Comparison of ENCODE assay signal across 12 cellular contexts in the genomic region with DNA sequence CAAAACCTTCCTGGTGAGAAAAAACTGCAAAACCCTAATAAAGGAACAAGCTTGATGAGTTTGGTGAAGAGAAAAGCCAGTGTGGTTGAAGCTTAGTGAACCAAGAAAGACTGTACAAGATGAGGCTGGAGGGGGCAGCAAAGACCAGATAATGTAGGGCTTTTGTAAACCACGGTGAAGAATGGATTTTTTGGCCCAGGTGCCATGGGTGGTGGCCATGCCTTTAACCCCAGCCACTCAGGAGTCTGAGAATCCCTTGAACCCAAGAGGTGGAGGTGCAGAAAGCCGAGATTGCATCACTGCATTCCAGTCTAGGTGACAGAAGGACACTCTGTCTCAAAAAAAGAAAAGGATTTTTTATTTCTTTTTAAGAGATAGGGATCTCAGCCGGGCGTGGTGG. TPM values are rescaled to one million over a fixed set of nuclear protein-coding genes. Genes with fewer than 3 reads are reported as not detected.
A peak's percentile ranks its signal among the peaks of the same experiment; 100 is the strongest.
DNase-seq lines count a peak whose midpoint lies in the region; ATAC-seq, FAIRE-seq and TF ChIP-seq lines count a peak whose summit lies in the region.
"Had no signal": no experiment of that assay in that cellular context is flagged by ENCODE, and none has a peak within 500 bp of the region (broad histone marks: within the 10 kb centered on the region; RNA-seq: fewer than 3 reads in every experiment).

No MANE protein-coding gene starts in this region.

- TF ChIP-seq CTCF in K562 (IDR thresholded peaks at IDR 0.05 in 2 of 3, conservative IDR thresholded peaks at IDR 0.05 in 1 of 3; ENCODE audit: insufficient read depth in 2 of 3, low read depth in 1 of 3, low read length in 3 of 3), result peak; percentile 39 to 68 (median 65); a peak in 5 of 6 replicates

- H3K27ac Mint-ChIP-seq in activated T-cell treated with anti-CD3 and anti-CD28 coated beads, Interleukin-2, amount 50 U/mL, for 72 hours, result peak overlapping the region; percentile 3
- H3K27ac Mint-ChIP-seq in activated naive CD8-positive, alpha-beta T cell treated with anti-CD3 and anti-CD28 coated beads, Interleukin-2, amount 50 U/mL, for 24 hours, result no peak overlapping the region

- no peaks in the 10 kb centered on the region for H3K9me1 ChIP-seq in K562 (ENCODE audit: control insufficient read depth, insufficient read depth, low read length)

- no peak overlapping the region for H3K18ac ChIP-seq in trophoblast cell (ENCODE audit: low read length)

- H3K4me3 ChIP-seq in K562, result no peak overlapping the region
- H3K4me3 ChIP-seq in trophoblast cell (ENCODE audit: low read depth, low read length), result no peak overlapping the region

- peak; percentile 56 to 78 for TF ChIP-seq RAD21 in K562 (CRISPR knock-in tag; conservative IDR thresholded peaks at IDR 0.05 in 1 of 2, IDR thresholded peaks at IDR 0.05 in 1 of 2)

- no peak overlapping the region for H2BK5ac ChIP-seq in trophoblast cell (ENCODE audit: low read depth, low read length, poor library complexity)

- BruUV-seq in K562 (replicated peaks; lab: Mats Ljungman, UMichigan), result no TSS peak

- peaks cover 8% of the 10 kb centered on the region for H3K79me1 ChIP-seq in trophoblast cell (ENCODE audit: low read length)

- H2BK120ac ChIP-seq in trophoblast cell (ENCODE audit: insufficient read depth, low read length, poor library complexity), result no peak overlapping the region

- H3K36me3 ChIP-seq in K562 (ENCODE audit: control insufficient read depth, insufficient read depth, low read length) (peaks cover 34% of the 10 kb centered on the region; the same call in 2 of the 3 replicates), trophoblast cell (ENCODE audit: control insufficient read depth in 1 of 2, insufficient read depth in 2 of 2, low read length in 2 of 2) (peaks cover 17 to 21% of the 10 kb centered on the region in 2 experiments)

- no peak overlapping the region for H4K91ac ChIP-seq in trophoblast cell (ENCODE audit: low read depth, low read length)

- H3K4me3 Mint-ChIP-seq in activated T-cell treated with anti-CD3 and anti-CD28 coated beads, Interleukin-2, amount 50 U/mL, for 72 hours, result no peak overlapping the region
- no peak overlapping the region for H3K4me3 Mint-ChIP-seq in activated T-cell treated with anti-CD3 and anti-CD28 coated beads, Interleukin-2, amount 50 U/mL, for 4 hours
- H3K4me3 Mint-ChIP-seq in activated naive CD8-positive, alpha-beta T cell treated with anti-CD3 and anti-CD28 coated beads, Interleukin-2, amount 50 U/mL, for 24 hours, result no peak overlapping the region

- FAIRE-seq in K562 (lab: Jason Lieb, UNC), result no peak

- H3K4me2 ChIP-seq in K562 (ENCODE audit: insufficient read depth, low read length), result no peak overlapping the region
- no peak overlapping the region for H3K4me2 ChIP-seq in trophoblast cell (ENCODE audit: low read length)

- H3K9ac ChIP-seq in K562 (ENCODE audit: insufficient read depth in 1 of 2, low read depth in 2 of 2, low read length in 2 of 2), result no peak overlapping the region; a peak in 1 of 4 replicates
- no peak overlapping the region for H3K9ac ChIP-seq in trophoblast cell (ENCODE audit: low read length)

- no peak overlapping the region for H2BK12ac ChIP-seq in trophoblast cell (ENCODE audit: low read length)

- no peak for TF ChIP-seq POLR2A in K562 (conservative IDR thresholded peaks at IDR 0.05)

- H3K79me2 ChIP-seq in K562 (ENCODE audit: control insufficient read depth, insufficient read depth, low read length) (peaks cover 19% of the 10 kb centered on the region), trophoblast cell (ENCODE audit: control insufficient read depth, insufficient read depth, low read length, poor library complexity) (peaks cover 5% of the 10 kb centered on the region)

- H3K23ac ChIP-seq in trophoblast cell (ENCODE audit: low read length), result no peak overlapping the region

- H3K27me3 Mint-ChIP-seq in activated T-cell treated with anti-CD3 and anti-CD28 coated beads, Interleukin-2, amount 50 U/mL, for 72 hours (ENCODE audit: low read depth), result no peaks in the 10 kb centered on the region
- H3K27me3 Mint-ChIP-seq in activated T-cell treated with anti-CD3 and anti-CD28 coated beads, Interleukin-2, amount 50 U/mL, for 4 hours (ENCODE audit: low read depth), result no peaks in the 10 kb centered on the region
- no peaks in the 10 kb centered on the region for H3K27me3 Mint-ChIP-seq in activated naive CD8-positive, alpha-beta T cell treated with anti-CD3 and anti-CD28 coated beads, Interleukin-2, amount 50 U/mL, for 24 hours

- peaks cover 5 to 6% of the 10 kb centered on the region in 2 experiments; a peak in 4 of 5 replicates for H3K4me1 ChIP-seq in K562 (replicated peaks in 1 of 2; ENCODE audit: control insufficient read depth in 2 of 2, insufficient read depth in 2 of 2, low read length in 2 of 2)
- H3K4me1 ChIP-seq in trophoblast cell (ENCODE audit: control insufficient read depth in 1 of 2, insufficient read depth in 2 of 2, low read length in 2 of 2), result no peaks in the 10 kb centered on the region

- H3K9me3 ChIP-seq in K562 (replicated peaks; ENCODE audit: control insufficient read depth, insufficient read depth, low read depth, low read length) (no peaks in the 10 kb centered on the region), trophoblast cell (ENCODE audit: insufficient read depth, low read depth, low read length) (no peaks in the 10 kb centered on the region)

- no peak for TF ChIP-seq EP300 in K562 (IDR thresholded peaks at IDR 0.05; ENCODE audit: low read length)

- 32% methylated on average over 4 of the region's 4 CpGs for WGBS in K562 (ENCODE audit: insufficient coverage, low coverage, missing lambda C conversion rate)
- WGBS in trophoblast cell (ENCODE audit: extremely low coverage, insufficient coverage, insufficient read length), result no CpG with 5 or more reads among the region's 4 CpGs

- CTCF ChIA-PET in K562 (lab: Yijun Ruan, JAX; ENCODE audit: low intra/inter-chr PET ratio), result interaction anchor here (0.9 kb wide), 1 partner anchor 138 kb away, joined by 6 read pairs; no protein-coding TSS in a partner anchor

- H4K8ac ChIP-seq in trophoblast cell (ENCODE audit: low read depth, low read length), result no peak overlapping the region

- H4K12ac ChIP-seq in trophoblast cell (ENCODE audit: low read depth, low read length), result no peak overlapping the region

- no peak overlapping the region for H3K14ac ChIP-seq in trophoblast cell (ENCODE audit: low read length)

- no peak for DNase-seq in activated T-cell treated with anti-CD3 and anti-CD28 coated beads, Interleukin-2, amount 50 U/mL, for 72 hours
- no peak for DNase-seq in activated T-cell treated with anti-CD3 and anti-CD28 coated beads, Interleukin-2, amount 50 U/mL, for 4 hours
- DNase-seq in Kasumi-1 (lab: John Stamatoyannopoulos, UW) (peak; percentile 15 to 49), K562 (ENCODE audit: extremely low read depth in 1 of 4, low spot score in 3 of 4) (peak in 1 of 4 experiments; percentile 57), trophoblast cell (peak; percentile 62 to 77), GOT3 (lab: John Stamatoyannopoulos, UW) (no peak), HK-2 (ENCODE audit: unreplicated experiment) (no peak)
- no peak for DNase-seq in activated naive CD8-positive, alpha-beta T cell treated with anti-CD3 and anti-CD28 coated beads, Interleukin-2, amount 50 U/mL, for 24 hours
- DNase-seq: amniotic stem cell, H7, hypothalamus, NCI-H510A treated with DMSO at 0.1 percent for 48 hours had no signal

- POLR2A ChIA-PET in K562 (lab: Yijun Ruan, JAX), result interaction anchor here (0.6 to 1.2 kb wide), 7 partner anchors 12 to 349 kb away, joined by 3 read pairs; a partner anchor contains a TSS

- H4K20me1 ChIP-seq in K562 (replicated peaks; ENCODE audit: control insufficient read depth, insufficient read depth, low read length), result no peaks in the 10 kb centered on the region

- H3K27ac ChIP-seq in K562 (ENCODE audit: extremely low read depth, low read depth, low read length), result no peak overlapping the region
- no peak overlapping the region for H3K27ac ChIP-seq in trophoblast cell (ENCODE audit: low read depth, low read length)

- H3K36me3 Mint-ChIP-seq in activated T-cell treated with anti-CD3 and anti-CD28 coated beads, Interleukin-2, amount 50 U/mL, for 72 hours (ENCODE audit: insufficient read depth in 2 of 2), result peaks cover 4 to 9% of the 10 kb centered on the region in 2 donors
- peaks cover 30% of the 10 kb centered on the region for H3K36me3 Mint-ChIP-seq in activated T-cell treated with anti-CD3 and anti-CD28 coated beads, Interleukin-2, amount 50 U/mL, for 4 hours (ENCODE audit: insufficient read depth)
- H3K36me3 Mint-ChIP-seq in activated naive CD8-positive, alpha-beta T cell treated with anti-CD3 and anti-CD28 coated beads, Interleukin-2, amount 50 U/mL, for 24 hours (ENCODE audit: low read depth), result peaks cover 27% of the 10 kb centered on the region

- H3K9me3 Mint-ChIP-seq in activated T-cell treated with anti-CD3 and anti-CD28 coated beads, Interleukin-2, amount 50 U/mL, for 72 hours, result no peaks in the 10 kb centered on the region
- H3K9me3 Mint-ChIP-seq in activated T-cell treated with anti-CD3 and anti-CD28 coated beads, Interleukin-2, amount 50 U/mL, for 4 hours, result no peaks in the 10 kb centered on the region
- no peaks in the 10 kb centered on the region for H3K9me3 Mint-ChIP-seq in activated naive CD8-positive, alpha-beta T cell treated with anti-CD3 and anti-CD28 coated beads, Interleukin-2, amount 50 U/mL, for 24 hours

- H2AFZ ChIP-seq in K562 (ENCODE audit: low read depth, low read length) (no peak overlapping the region), trophoblast cell (ENCODE audit: insufficient read depth, low read length, poor library complexity) (no peak overlapping the region)

- intact Hi-C loops in K562 (cut with micrococcal nuclease), result loop anchor here (10.0 kb wide), 1 partner anchor 402 kb away; no protein-coding TSS in a partner anchor

- no peak overlapping the region for H2AK5ac ChIP-seq in trophoblast cell (ENCODE audit: low read length)

- in situ Hi-C loops in K562 (cut with MboI), result loop anchor here (10.0 to 25.0 kb wide), 2 partner anchors 142 to 849 kb away; a partner anchor contains a TSS

- H3K4me1 Mint-ChIP-seq in activated T-cell treated with anti-CD3 and anti-CD28 coated beads, Interleukin-2, amount 50 U/mL, for 72 hours (ENCODE audit: low read depth), result peaks cover 33% of the 10 kb centered on the region
- H3K4me1 Mint-ChIP-seq in activated T-cell treated with anti-CD3 and anti-CD28 coated beads, Interleukin-2, amount 50 U/mL, for 4 hours (ENCODE audit: low read depth), result peaks cover 23% of the 10 kb centered on the region
- peaks cover 27% of the 10 kb centered on the region for H3K4me1 Mint-ChIP-seq in activated naive CD8-positive, alpha-beta T cell treated with anti-CD3 and anti-CD28 coated beads, Interleukin-2, amount 50 U/mL, for 24 hours

- no peak for ATAC-seq in activated T-cell treated with anti-CD3 and anti-CD28 coated beads, Interleukin-2, amount 50 U/mL, for 72 hours (replicated peaks in 1 of 2)
- no peak for ATAC-seq in activated T-cell treated with anti-CD3 and anti-CD28 coated beads, Interleukin-2, amount 50 U/mL, for 4 hours
- ATAC-seq in K562, result no peak
- ATAC-seq in activated naive CD8-positive, alpha-beta T cell treated with anti-CD3 and anti-CD28 coated beads, Interleukin-2, amount 50 U/mL, for 24 hours, result no peak

- H3K4ac ChIP-seq in trophoblast cell (ENCODE audit: low read depth, low read length), result no peak overlapping the region

- H3K27me3 ChIP-seq in K562 (ENCODE audit: control insufficient read depth in 2 of 2, insufficient read depth in 2 of 2, low read length in 2 of 2) (no peaks in the 10 kb centered on the region), trophoblast cell (ENCODE audit: insufficient read depth, low read length) (no peaks in the 10 kb centered on the region)

RNA-seq across cellular contexts. Expression of a gene that starts 5.0 kb away (rescaled TPM):
- total RNA-seq in activated T-cell treated with anti-CD3 and anti-CD28 coated beads, Interleukin-2, amount 50 U/mL, for 72 hours, result 10 to 100 TPM; 62.8 to 62.9 TPM
- total RNA-seq in activated T-cell treated with anti-CD3 and anti-CD28 coated beads, Interleukin-2, amount 50 U/mL, for 4 hours, result 10 to 100 TPM; 65.0 to 78.1 (median 73.8) TPM
- 76.0 and 93.5 TPM in 2 replicates for total RNA-seq in K562 (2011; cell fraction: chromatin; rRNA removed; ENCODE audit: low replicate concordance)
- total RNA-seq in K562 (2011; cell fraction: nucleolus; rRNA removed), result 71.7 and 85.6 TPM in 2 replicates
- 89.7 and 107 TPM in 2 replicates for total RNA-seq in K562 (2011; cell fraction: nucleoplasm; rRNA removed)
- total RNA-seq in K562 (2014; rRNA removed) (22.5 and 30.0 TPM in 2 replicates), K562 (2014; rRNA removed; fragmentation: Illumina TruSeq; extraction: Trizol) (31.3 and 35.6 TPM in 2 replicates), K562 (2015; rRNA removed; fragmentation: Illumina TruSeq; extraction: Trizol) (35.9 and 37.1 TPM in 2 replicates), K562 (2021) (46.3 and 51.8 TPM in 2 replicates)
- polyA plus RNA-seq in K562 (2011; rRNA removed) (41.6 and 44.7 TPM in 2 replicates), K562 (2014; fragmentation: Illumina TruSeq; extraction: Trizol) (51.5 and 64.2 TPM in 2 replicates), K562 (2014; fragmentation: Nextera tagmentation; extraction: Ambion mirVana) (1 to 10 TPM; 3.8 to 8.8 TPM), K562 (2014; rRNA removed) (36.4 and 39.1 TPM in 2 replicates)
- 40.7 and 51.6 TPM in 2 replicates for polyA plus RNA-seq in K562 (2011; cell fraction: cytosol; rRNA removed)
- polyA plus RNA-seq in K562 (2011; cell fraction: nucleus; rRNA removed), result 41.7 and 67.0 TPM in 2 replicates
- 43.5 and 44.2 TPM in 2 replicates for polyA plus RNA-seq in K562 (2012)
- 66.4 and 78.8 TPM in 2 replicates for polyA minus RNA-seq in K562 (2011; rRNA and poly(A)+ RNA removed)
- polyA minus RNA-seq in K562 (2011; cell fraction: cytosol; rRNA and poly(A)+ RNA removed), result 28.8 and 38.3 TPM in 2 replicates
- polyA minus RNA-seq in K562 (2011; cell fraction: nucleus; rRNA and poly(A)+ RNA removed), result 24.6 and 29.2 TPM in 2 replicates
- polyA plus RNA-seq in trophoblast cell (2013), result 77.3 and 80.9 TPM in 2 replicates

RNA-seq across cellular contexts. Expression of a gene that starts 5.3 kb away (rescaled TPM):
- 10 to 100 TPM; 15.1 to 16.1 TPM for total RNA-seq in activated T-cell treated with anti-CD3 and anti-CD28 coated beads, Interleukin-2, amount 50 U/mL, for 72 hours
- 10 to 100 TPM; 21.6 to 24.6 (median 22.0) TPM for total RNA-seq in activated T-cell treated with anti-CD3 and anti-CD28 coated beads, Interleukin-2, amount 50 U/mL, for 4 hours
- total RNA-seq in K562 (2011; cell fraction: chromatin; rRNA removed; ENCODE audit: low replicate concordance), result 15.6 and 22.6 TPM in 2 replicates
- total RNA-seq in K562 (2011; cell fraction: nucleolus; rRNA removed), result 14.6 and 18.2 TPM in 2 replicates
- total RNA-seq in K562 (2011; cell fraction: nucleoplasm; rRNA removed), result 13.2 and 13.8 TPM in 2 replicates
- 19.1 and 20.0 TPM in 2 replicates for total RNA-seq in K562 (2014; rRNA removed)
- total RNA-seq in K562 (2014; rRNA removed; fragmentation: Illumina TruSeq; extraction: Trizol), result 27.8 and 28.6 TPM in 2 replicates
- 26.3 and 27.8 TPM in 2 replicates for total RNA-seq in K562 (2015; rRNA removed; fragmentation: Illumina TruSeq; extraction: Trizol)
- 21.5 and 23.7 TPM in 2 replicates for total RNA-seq in K562 (2021)
- 22.2 and 31.9 TPM in 2 replicates for polyA plus RNA-seq in K562 (2011; rRNA removed)
- 32.3 and 33.7 TPM in 2 replicates for polyA plus RNA-seq in K562 (2011; cell fraction: cytosol; rRNA removed)
- polyA plus RNA-seq in K562 (2011; cell fraction: nucleus; rRNA removed), result 13.3 and 14.0 TPM in 2 replicates
- 14.4 and 26.1 TPM in 2 replicates for polyA plus RNA-seq in K562 (2012)
- polyA plus RNA-seq in K562 (2014; fragmentation: Illumina TruSeq; extraction: Trizol), result 24.9 and 30.3 TPM in 2 replicates
- 10 to 100 TPM; 45.6 to 46.2 TPM for polyA plus RNA-seq in K562 (2014; fragmentation: Nextera tagmentation; extraction: Ambion mirVana)
- polyA plus RNA-seq in K562 (2014; rRNA removed), result 23.4 and 26.5 TPM in 2 replicates
- polyA minus RNA-seq in K562 (2011; rRNA and poly(A)+ RNA removed), result 29.5 and 35.2 TPM in 2 replicates
- 7.9 and 11.1 TPM in 2 replicates for polyA minus RNA-seq in K562 (2011; cell fraction: cytosol; rRNA and poly(A)+ RNA removed)
- polyA minus RNA-seq in K562 (2011; cell fraction: nucleus; rRNA and poly(A)+ RNA removed), result 5.3 and 8.4 TPM in 2 replicates
- polyA plus RNA-seq in trophoblast cell (2013), result 23.0 and 24.2 TPM in 2 replicates

RNA-seq across cellular contexts. Expression of a gene that starts 13.2 kb away (rescaled TPM):
- 1 to 10 TPM; 1.1 to 1.3 TPM for total RNA-seq in activated T-cell treated with anti-CD3 and anti-CD28 coated beads, Interleukin-2, amount 50 U/mL, for 72 hours
- under 1 TPM in 1 of 3 donors, not detected in 2; 0.05 TPM for total RNA-seq in activated T-cell treated with anti-CD3 and anti-CD28 coated beads, Interleukin-2, amount 50 U/mL, for 4 hours
- 2.3 and 5.9 TPM in 2 replicates for total RNA-seq in K562 (2011; cell fraction: chromatin; rRNA removed; ENCODE audit: low replicate concordance)
- total RNA-seq in K562 (2011; cell fraction: nucleolus; rRNA removed), result 1.8 and 4.0 TPM in 2 replicates
- total RNA-seq in K562 (2011; cell fraction: nucleoplasm; rRNA removed), result 2.2 and 2.8 TPM in 2 replicates
- total RNA-seq in K562 (2014; rRNA removed), result 0.37 TPM in 1 of 2 replicates, not detected in the other
- total RNA-seq in K562 (2014; rRNA removed; fragmentation: Illumina TruSeq; extraction: Trizol), result 0.16 and 0.22 TPM in 2 replicates
- 0.07 and 0.08 TPM in 2 replicates for total RNA-seq in K562 (2015; rRNA removed; fragmentation: Illumina TruSeq; extraction: Trizol)
- total RNA-seq in K562 (2021), result 0.42 and 0.51 TPM in 2 replicates
- polyA plus RNA-seq in K562 (2011; rRNA removed), result 0.91 and 1.4 TPM in 2 replicates
- 0.88 and 2.1 TPM in 2 replicates for polyA plus RNA-seq in K562 (2011; cell fraction: cytosol; rRNA removed)
- 3.1 and 5.7 TPM in 2 replicates for polyA plus RNA-seq in K562 (2011; cell fraction: nucleus; rRNA removed)
- 1.0 and 2.1 TPM in 2 replicates for polyA plus RNA-seq in K562 (2012)
- polyA plus RNA-seq in K562 (2014; fragmentation: Illumina TruSeq; extraction: Trizol), result 0.40 and 0.48 TPM in 2 replicates
- under 1 TPM in 1 of 2 experiments, not detected in 1; 0.08 TPM for polyA plus RNA-seq in K562 (2014; fragmentation: Nextera tagmentation; extraction: Ambion mirVana)
- polyA plus RNA-seq in K562 (2014; rRNA removed), result 0.40 and 1.1 TPM in 2 replicates
- 0.51 and 0.56 TPM in 2 replicates for polyA minus RNA-seq in K562 (2011; rRNA and poly(A)+ RNA removed)
- polyA minus RNA-seq in K562 (2011; cell fraction: cytosol; rRNA and poly(A)+ RNA removed), result 0.57 TPM in 1 of 2 replicates, not detected in the other
- 1.00 and 1.2 TPM in 2 replicates for polyA minus RNA-seq in K562 (2011; cell fraction: nucleus; rRNA and poly(A)+ RNA removed)
- polyA plus RNA-seq in trophoblast cell (2013), result 1.2 TPM in 2 replicates
- total RNA-seq: H7 had no signal

RNA-seq across cellular contexts. Expression of a gene that starts 49.1 kb away (rescaled TPM):
- 10 to 100 TPM; 19.8 to 20.0 TPM for total RNA-seq in activated T-cell treated with anti-CD3 and anti-CD28 coated beads, Interleukin-2, amount 50 U/mL, for 72 hours
- total RNA-seq in activated T-cell treated with anti-CD3 and anti-CD28 coated beads, Interleukin-2, amount 50 U/mL, for 4 hours, result 10 to 100 TPM; 23.2 to 26.3 (median 24.4) TPM
- total RNA-seq in K562 (2011; cell fraction: chromatin; rRNA removed; ENCODE audit: low replicate concordance), result 14.1 and 17.9 TPM in 2 replicates
- total RNA-seq in K562 (2011; cell fraction: nucleolus; rRNA removed), result 13.6 and 15.0 TPM in 2 replicates
- total RNA-seq in K562 (2011; cell fraction: nucleoplasm; rRNA removed), result 11.6 and 12.5 TPM in 2 replicates
- total RNA-seq in K562 (2014; rRNA removed) (19.3 and 23.5 TPM in 2 replicates), K562 (2014; rRNA removed; fragmentation: Illumina TruSeq; extraction: Trizol) (13.9 and 14.9 TPM in 2 replicates), K562 (2015; rRNA removed; fragmentation: Illumina TruSeq; extraction: Trizol) (15.0 and 17.2 TPM in 2 replicates), K562 (2021) (13.7 and 14.0 TPM in 2 replicates)
- polyA plus RNA-seq in K562 (2011; rRNA removed) (16.4 and 19.2 TPM in 2 replicates), K562 (2014; fragmentation: Illumina TruSeq; extraction: Trizol) (17.7 and 19.8 TPM in 2 replicates), K562 (2014; fragmentation: Nextera tagmentation; extraction: Ambion mirVana) (1 to 10 TPM; 7.3 to 7.9 TPM), K562 (2014; rRNA removed) (15.9 and 22.1 TPM in 2 replicates)
- 22.5 and 55.4 TPM in 2 replicates for polyA plus RNA-seq in K562 (2011; cell fraction: cytosol; rRNA removed)
- polyA plus RNA-seq in K562 (2011; cell fraction: nucleus; rRNA removed), result 15.2 and 18.3 TPM in 2 replicates
- 15.4 and 19.6 TPM in 2 replicates for polyA plus RNA-seq in K562 (2012)
- 7.4 and 10.3 TPM in 2 replicates for polyA minus RNA-seq in K562 (2011; rRNA and poly(A)+ RNA removed)
- polyA minus RNA-seq in K562 (2011; cell fraction: cytosol; rRNA and poly(A)+ RNA removed), result 4.0 and 5.4 TPM in 2 replicates
- 4.7 and 5.3 TPM in 2 replicates for polyA minus RNA-seq in K562 (2011; cell fraction: nucleus; rRNA and poly(A)+ RNA removed)
- 32.5 and 33.4 TPM in 2 replicates for polyA plus RNA-seq in trophoblast cell (2013)

RNA-seq across cellular contexts. Expression of a gene that starts 49.5 kb away (rescaled TPM):
- 10 to 100 TPM; 54.2 to 69.8 TPM for total RNA-seq in activated T-cell treated with anti-CD3 and anti-CD28 coated beads, Interleukin-2, amount 50 U/mL, for 72 hours
- total RNA-seq in activated T-cell treated with anti-CD3 and anti-CD28 coated beads, Interleukin-2, amount 50 U/mL, for 4 hours, result 100 to 1,000 TPM; 126 to 137 (median 137) TPM
- total RNA-seq in K562 (2011; cell fraction: chromatin; rRNA removed; ENCODE audit: low replicate concordance), result 254 and 323 TPM in 2 replicates
- 286 and 299 TPM in 2 replicates for total RNA-seq in K562 (2011; cell fraction: nucleolus; rRNA removed)
- 359 and 435 TPM in 2 replicates for total RNA-seq in K562 (2011; cell fraction: nucleoplasm; rRNA removed)
- total RNA-seq in K562 (2014; rRNA removed) (184 and 195 TPM in 2 replicates), K562 (2014; rRNA removed; fragmentation: Illumina TruSeq; extraction: Trizol) (232 and 235 TPM in 2 replicates), K562 (2015; rRNA removed; fragmentation: Illumina TruSeq; extraction: Trizol) (215 and 227 TPM in 2 replicates), K562 (2021) (175 and 176 TPM in 2 replicates)
- polyA plus RNA-seq in K562 (2011; rRNA removed) (169 and 192 TPM in 2 replicates), K562 (2014; fragmentation: Illumina TruSeq; extraction: Trizol) (243 and 281 TPM in 2 replicates), K562 (2014; fragmentation: Nextera tagmentation; extraction: Ambion mirVana) (100 to 1,000 TPM; 381 to 433 TPM), K562 (2014; rRNA removed) (218 and 224 TPM in 2 replicates)
- polyA plus RNA-seq in K562 (2011; cell fraction: cytosol; rRNA removed), result 147 and 153 TPM in 2 replicates
- 239 and 329 TPM in 2 replicates for polyA plus RNA-seq in K562 (2011; cell fraction: nucleus; rRNA removed)
- polyA plus RNA-seq in K562 (2012), result 152 and 169 TPM in 2 replicates
- 211 and 260 TPM in 2 replicates for polyA minus RNA-seq in K562 (2011; rRNA and poly(A)+ RNA removed)
- polyA minus RNA-seq in K562 (2011; cell fraction: cytosol; rRNA and poly(A)+ RNA removed), result 74.3 and 111 TPM in 2 replicates
- 62.1 and 97.1 TPM in 2 replicates for polyA minus RNA-seq in K562 (2011; cell fraction: nucleus; rRNA and poly(A)+ RNA removed)
- polyA plus RNA-seq in trophoblast cell (2013), result 76.1 and 78.5 TPM in 2 replicates

Comparison
In these comparisons a context has a peak if more than half of its experiments do, and no peak if none do; other contexts are left out.
1. DNase-seq: peak in Kasumi-1 (2 of 2) and trophoblast cell (2 of 2); none in activated T-cell treated with anti-CD3 and anti-CD28 coated beads, Interleukin-2, amount 50 U/mL, for 72 hours (0 of 2), activated T-cell treated with anti-CD3 and anti-CD28 coated beads, Interleukin-2, amount 50 U/mL, for 4 hours (single experiment), GOT3 (single experiment), HK-2 (single experiment) and activated naive CD8-positive, alpha-beta T cell treated with anti-CD3 and anti-CD28 coated beads, Interleukin-2, amount 50 U/mL, for 24 hours (single experiment).